ENCODE assay signal across 25 cellular contexts in the genomic region with DNA sequence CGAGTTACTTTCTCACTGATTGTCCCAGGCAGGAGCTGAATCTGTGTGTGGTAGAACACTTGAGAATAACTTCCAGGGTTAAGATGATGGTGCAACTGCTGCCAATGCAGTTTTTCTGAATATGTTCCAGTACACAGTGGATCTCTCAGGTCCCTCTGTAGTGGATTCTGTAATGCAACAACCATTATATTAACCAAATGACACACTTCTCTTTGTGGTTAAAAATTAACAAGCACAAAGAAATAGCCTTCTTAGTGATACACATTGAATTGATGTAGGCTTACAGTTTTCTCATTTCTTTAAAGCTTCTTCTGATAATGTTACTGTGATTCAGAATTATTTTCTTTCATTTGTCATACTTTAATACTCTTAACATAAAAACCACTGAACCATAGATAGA.
"Had no signal": no experiment of that assay in that cellular context is flagged by ENCODE, and none has a peak within 500 bp of the region (broad histone marks: within the 10 kb centered on the region; RNA-seq: fewer than 3 reads in every experiment).

No MANE protein-coding gene starts in this region.

- H3K4me1 ChIP-seq: colonic mucosa, esophagus squamous epithelium, gastroesophageal sphincter, left lung had no signal

- FAIRE-seq: endometrium, kidney had no signal

- H3K9me3 ChIP-seq: colonic mucosa, esophagus squamous epithelium, gastroesophageal sphincter, heart left ventricle, left lung had no signal

- ATAC-seq: effector memory CD8-positive, alpha-beta T cell; esophagus mucosa; gastroesophageal sphincter; heart left ventricle; left cardiac atrium; left lung; left ventricle myocardium superior; naive thymus-derived CD4-positive, alpha-beta T cell had no signal

- DNase-seq: colonic mucosa; cortex of kidney; effector CD8-positive, alpha-beta T cell; effector memory CD8-positive, alpha-beta T cell; endodermal cell; erythroblast; esophagus squamous epithelium; foreskin fibroblast; foreskin melanocyte; heart left ventricle; hypothalamus; immature natural killer cell; islet precursor cell; kidney; left cardiac atrium; left lung; left ventricle myocardium superior; mammary epithelial cell; naive thymus-derived CD4-positive, alpha-beta T cell had no signal

- H3K27ac ChIP-seq: colonic mucosa, epithelial cell of prostate, esophagus squamous epithelium, gastroesophageal sphincter, heart left ventricle, hepatocyte, left lung had no signal

- H3K36me3 ChIP-seq: colonic mucosa, esophagus squamous epithelium, gastroesophageal sphincter, heart left ventricle, left lung had no signal

- H3K4me3 ChIP-seq: colonic mucosa, esophagus squamous epithelium, gastroesophageal sphincter, heart left ventricle, hepatocyte, left lung, lung had no signal

- H3K27me3 ChIP-seq: colonic mucosa, esophagus squamous epithelium, gastroesophageal sphincter, heart left ventricle, hepatocyte, left lung had no signal
